ENCODE assay signal across 1 cellular context in the genomic region with DNA sequence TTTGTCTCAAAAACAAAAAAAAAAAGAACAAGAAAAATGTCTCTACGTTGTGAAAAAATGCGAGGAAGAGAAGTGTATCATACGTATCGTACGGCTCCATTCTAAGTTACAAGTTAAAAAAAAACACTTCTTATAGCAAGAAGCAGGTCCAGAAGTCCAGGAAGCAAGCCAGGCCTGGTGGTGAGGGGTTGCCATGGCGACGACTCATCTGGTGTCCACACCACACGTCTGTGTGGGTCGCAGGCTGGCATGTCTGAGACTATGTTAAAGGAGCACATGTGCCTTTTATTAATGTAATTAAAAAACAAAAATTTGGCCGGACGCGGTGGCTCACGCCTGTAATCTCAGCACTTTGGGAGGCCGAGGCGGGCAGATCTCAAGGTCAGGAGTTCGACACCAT.
TF ChIP-seq lines count a peak whose summit lies in the region.

No MANE protein-coding gene starts in this region.

TF ChIP-seq in K562, 482 proteins besides CTCF, POLR2A, EP300 and RAD21:
- TF ChIP-seq KAT2B (IDR thresholded peaks at IDR 0.05; ENCODE audit: low read depth, low read length) (no peak), RFX1 (IDR thresholded peaks at IDR 0.05) (peak; percentile 89), BMI1 (IDR thresholded peaks at IDR 0.05; ENCODE audit: low read length) (peak; percentile 47; the same call in 1 of the 2 replicates), ZBTB33 (CRISPR knock-in tag; IDR thresholded peaks at IDR 0.05) (0 out of 2 replicates have a peak, but pooled peaks have one; percentile 22), GABPA (tag; conservative IDR thresholded peaks at IDR 0.05; ENCODE audit: low read depth) (no peak), SMC3 (conservative IDR thresholded peaks at IDR 0.05; ENCODE audit: insufficient read depth, low read depth, low read length) (no peak)
